In the genomic region with DNA sequence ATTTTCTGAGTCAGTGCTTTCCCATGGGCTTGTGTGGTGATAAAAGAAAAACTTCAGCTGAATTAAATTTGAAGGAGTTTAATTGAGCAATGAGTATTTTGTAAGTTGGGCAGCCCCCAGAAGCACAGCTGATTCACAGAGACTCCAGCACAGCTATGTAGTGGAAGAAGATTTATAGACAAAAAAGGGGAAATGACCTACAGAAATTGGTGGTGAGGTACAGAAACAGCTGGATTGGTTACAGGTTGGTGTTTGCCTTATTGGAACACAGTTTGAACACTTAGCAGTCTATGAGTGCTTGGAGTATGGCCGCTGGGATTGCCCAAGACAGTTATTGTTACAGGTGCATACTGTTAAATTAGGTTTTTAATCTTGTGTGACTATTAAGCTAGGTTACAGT, we compare ENCODE assay signal across 26 cellular contexts.
"Had no signal": no experiment of that assay in that cellular context is flagged by ENCODE, and none has a peak within 500 bp of the region (broad histone marks: within the 10 kb centered on the region; RNA-seq: fewer than 3 reads in every experiment).

No MANE protein-coding gene starts in this region.

- H3K27ac Mint-ChIP-seq: activated naive CD8-positive, alpha-beta T cell treated with anti-CD3 and anti-CD28 coated beads, Interleukin-2, amount 50 U/mL, for 24 hours; activated T-cell treated with anti-CD3 and anti-CD28 coated beads, Interleukin-2, amount 50 U/mL, for 24 hours; activated T-helper 17 cell treated with anti-CD3 and anti-CD28 coated beads, Interleukin-2, amount 50 U/mL, for 72 hours; naive thymus-derived CD8-positive, alpha-beta T cell had no signal

- H3K27me3 ChIP-seq: breast epithelium, esophagus squamous epithelium, gastrocnemius medialis, left lung, testis, transverse colon had no signal

- H3K4me1 Mint-ChIP-seq: activated T-helper 17 cell treated with anti-CD3 and anti-CD28 coated beads, Interleukin-2, amount 50 U/mL, for 72 hours; central memory CD8-positive, alpha-beta T cell; naive thymus-derived CD8-positive, alpha-beta T cell; neural crest cell had no signal

- H3K9me3 Mint-ChIP-seq: central memory CD8-positive, alpha-beta T cell had no signal

- H3K4me3 ChIP-seq: breast epithelium, esophagus squamous epithelium, gastrocnemius medialis, left lung, lower lobe of right lung, testis, transverse colon had no signal

- H3K27ac ChIP-seq: breast epithelium, epithelial cell of prostate, esophagus squamous epithelium, gastrocnemius medialis, left lung, lower lobe of right lung, testis, transverse colon, VCaP had no signal

- H3K4me3 Mint-ChIP-seq: activated naive CD8-positive, alpha-beta T cell treated with anti-CD3 and anti-CD28 coated beads, Interleukin-2, amount 50 U/mL, for 24 hours; activated T-cell treated with anti-CD3 and anti-CD28 coated beads, Interleukin-2, amount 50 U/mL, for 24 hours; activated T-helper 17 cell treated with anti-CD3 and anti-CD28 coated beads, Interleukin-2, amount 50 U/mL, for 72 hours; central memory CD8-positive, alpha-beta T cell; naive thymus-derived CD8-positive, alpha-beta T cell; neural crest cell had no signal

- ATAC-seq: activated naive CD8-positive, alpha-beta T cell treated with anti-CD3 and anti-CD28 coated beads, Interleukin-2, amount 50 U/mL, for 24 hours; activated T-helper 17 cell treated with anti-CD3 and anti-CD28 coated beads, Interleukin-2, amount 50 U/mL, for 72 hours; gastrocnemius medialis; left lung; lower lobe of right lung; naive thymus-derived CD8-positive, alpha-beta T cell; right cardiac atrium had no signal

- H3K36me3 ChIP-seq: breast epithelium, esophagus squamous epithelium, gastrocnemius medialis, left lung, lower lobe of right lung, transverse colon had no signal

- H3K4me1 ChIP-seq: breast epithelium, esophagus squamous epithelium, gastrocnemius medialis, left lung, lower lobe of right lung, testis, transverse colon had no signal

- H3K9me3 ChIP-seq: breast epithelium, esophagus squamous epithelium, gastrocnemius medialis, lower lobe of right lung, testis, transverse colon had no signal

- DNase-seq: activated CD4-positive, alpha-beta T cell treated with anti-CD3 and anti-CD28 coated beads for 4 hours; activated CD4-positive, alpha-beta T cell treated with anti-CD3 and anti-CD28 coated beads, Interleukin-2, amount 50 U/mL, for 4 hours; activated CD8-positive, alpha-beta memory T cell treated with anti-CD3 and anti-CD28 coated beads, Interleukin-2, amount 50 U/mL, for 4 hours; activated gamma-delta T cell treated with Interleukin-2 at 50 U/mL for 16 hours; activated naive CD4-positive, alpha-beta T cell treated with anti-CD3 and anti-CD28 coated beads, Interleukin-2, amount 50 U/mL, for 16 hours; activated naive CD8-positive, alpha-beta T cell treated with anti-CD3 and anti-CD28 coated beads, Interleukin-2, amount 50 U/mL, for 24 hours; activated T-cell treated with anti-CD3 and anti-CD28 coated beads, Interleukin-2, amount 50 U/mL, for 24 hours; dermis blood vessel endothelial cell; effector CD4-positive, alpha-beta T cell; esophagus squamous epithelium; gastrocnemius medialis; glutamatergic neuron; left lung; lower lobe of right lung; naive thymus-derived CD8-positive, alpha-beta T cell; occipital lobe; right cardiac atrium; stimulated activated naive CD4-positive, alpha-beta T cell treated with Interleukin-2 at 50 U/mL for 16 hours; testis; transverse colon had no signal
